Comparison of ENCODE assay signal across 1 cellular context in genomic region chr5:67361932-67362729, GRCh38.
A peak's percentile ranks its signal among the peaks of the same experiment; 100 is the strongest.
TF ChIP-seq lines count a peak whose summit lies in the region.

No MANE protein-coding gene starts in this region.

TF ChIP-seq in SK-N-SH, 30 proteins besides CTCF, POLR2A, EP300 and RAD21 (continued from another document):
- TF ChIP-seq, protein P1, sequence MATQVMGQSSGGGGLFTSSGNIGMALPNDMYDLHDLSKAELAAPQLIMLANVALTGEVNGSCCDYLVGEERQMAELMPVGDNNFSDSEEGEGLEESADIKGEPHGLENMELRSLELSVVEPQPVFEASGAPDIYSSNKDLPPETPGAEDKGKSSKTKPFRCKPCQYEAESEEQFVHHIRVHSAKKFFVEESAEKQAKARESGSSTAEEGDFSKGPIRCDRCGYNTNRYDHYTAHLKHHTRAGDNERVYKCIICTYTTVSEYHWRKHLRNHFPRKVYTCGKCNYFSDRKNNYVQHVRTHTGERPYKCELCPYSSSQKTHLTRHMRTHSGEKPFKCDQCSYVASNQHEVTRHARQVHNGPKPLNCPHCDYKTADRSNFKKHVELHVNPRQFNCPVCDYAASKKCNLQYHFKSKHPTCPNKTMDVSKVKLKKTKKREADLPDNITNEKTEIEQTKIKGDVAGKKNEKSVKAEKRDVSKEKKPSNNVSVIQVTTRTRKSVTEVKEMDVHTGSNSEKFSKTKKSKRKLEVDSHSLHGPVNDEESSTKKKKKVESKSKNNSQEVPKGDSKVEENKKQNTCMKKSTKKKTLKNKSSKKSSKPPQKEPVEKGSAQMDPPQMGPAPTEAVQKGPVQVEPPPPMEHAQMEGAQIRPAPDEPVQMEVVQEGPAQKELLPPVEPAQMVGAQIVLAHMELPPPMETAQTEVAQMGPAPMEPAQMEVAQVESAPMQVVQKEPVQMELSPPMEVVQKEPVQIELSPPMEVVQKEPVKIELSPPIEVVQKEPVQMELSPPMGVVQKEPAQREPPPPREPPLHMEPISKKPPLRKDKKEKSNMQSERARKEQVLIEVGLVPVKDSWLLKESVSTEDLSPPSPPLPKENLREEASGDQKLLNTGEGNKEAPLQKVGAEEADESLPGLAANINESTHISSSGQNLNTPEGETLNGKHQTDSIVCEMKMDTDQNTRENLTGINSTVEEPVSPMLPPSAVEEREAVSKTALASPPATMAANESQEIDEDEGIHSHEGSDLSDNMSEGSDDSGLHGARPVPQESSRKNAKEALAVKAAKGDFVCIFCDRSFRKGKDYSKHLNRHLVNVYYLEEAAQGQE (IDR thresholded peaks at IDR 0.05; ENCODE audit: low read depth, low read length): no peak
- TF ChIP-seq RFX5 (IDR thresholded peaks at IDR 0.05; ENCODE audit: low read length): no peak
- TF ChIP-seq GATA2 (CRISPR knock-in tag; IDR thresholded peaks at IDR 0.05): peak; percentile 99
